Comparison of ENCODE assay signal across 1 cellular context in genomic region chr17:48892940-48893645, GRCh38.
A peak's percentile ranks its signal among the peaks of the same experiment; 100 is the strongest.
TF ChIP-seq lines count a peak whose summit lies in the region.

No MANE protein-coding gene starts in this region.

TF ChIP-seq in A549, 52 proteins besides CTCF, POLR2A, EP300 and RAD21 (continued from another document):
- TF ChIP-seq PHF8 (IDR thresholded peaks at IDR 0.05; ENCODE audit: borderline replicate concordance, low read depth) (peak; percentile 78), CBX8 (IDR thresholded peaks at IDR 0.05) (no peak), EHF (CRISPR knock-in tag; IDR thresholded peaks at IDR 0.05) (no peak), JUN (IDR thresholded peaks at IDR 0.05) (peak in 1 of 2 experiments; percentile 13; a peak in 1 of 5 replicates)
